Comparison of ENCODE assay signal across 22 cellular contexts in the genomic region with DNA sequence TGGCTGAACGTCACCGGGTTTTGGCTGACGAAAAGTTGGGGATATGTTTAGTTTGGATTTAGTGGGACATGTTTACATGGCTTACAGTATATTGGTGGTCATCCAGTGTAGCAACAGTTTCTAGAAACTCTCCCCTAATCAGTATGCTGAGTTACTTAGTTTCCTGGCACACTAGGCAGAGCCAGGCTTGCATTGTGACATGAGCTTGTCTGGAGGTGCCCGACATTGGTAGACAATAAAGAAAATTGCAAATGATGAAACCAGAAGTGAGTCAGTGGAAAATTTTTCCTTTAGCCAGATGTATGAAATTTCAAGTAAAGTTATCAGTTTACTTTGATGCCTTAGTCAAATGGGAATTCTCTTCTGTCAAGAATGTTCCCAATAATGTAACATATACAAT.
A peak's percentile ranks its signal among the peaks of the same experiment; 100 is the strongest.
DNase-seq lines count a peak whose midpoint lies in the region; ATAC-seq and TF ChIP-seq lines count a peak whose summit lies in the region.
"Had no signal": no experiment of that assay in that cellular context is flagged by ENCODE, and none has a peak within 500 bp of the region (broad histone marks: within the 10 kb centered on the region; RNA-seq: fewer than 3 reads in every experiment).

No MANE protein-coding gene starts in this region.

- H3K4me2 ChIP-seq in GM23248 (ENCODE audit: unreplicated experiment): no peak overlapping the region
- H3K4me2 ChIP-seq: BLaER1 treated with 17β-estradiol and CSF1 and Interleukin-3, amounts not matched to agents 10 nM and 100 nM; KMS-11 had no signal

- TF ChIP-seq CTCF in epithelial cell of esophagus (IDR thresholded peaks at IDR 0.05; ENCODE audit: insufficient read depth, low read depth, low read length, missing control alignments) (no peak), foreskin fibroblast (IDR thresholded peaks at IDR 0.05; ENCODE audit: low read depth, low read length) (no peak), adrenal gland (IDR thresholded peaks at IDR 0.05) (no peak)

- no peak overlapping the region for H3K9ac ChIP-seq in GM23248
- H3K9ac ChIP-seq: BLaER1 treated with 17β-estradiol and CSF1 and Interleukin-3, amounts not matched to agents 10 nM and 100 nM; KMS-11 had no signal

- in situ Hi-C loops in GM23248 (cut with MboI): no loop called here

- no peak overlapping the region for H2AFZ ChIP-seq in GM23248

- WGBS in GM23248 (ENCODE audit: low coverage in 1 of 2, low lambda C conversion rate in 2 of 2, missing lambda C conversion rate in 2 of 2), 2 experiments: 67 to 71% methylated on average over 4 of the region's 4 CpGs
- 91 to 92% (median 92%) methylated on average over 4 of the region's 4 CpGs for WGBS in adrenal gland, 4 donors

- no peak overlapping the region for H3K27ac ChIP-seq in GM23248
- H3K27ac ChIP-seq in adrenal gland: no peak overlapping the region
- H3K27ac ChIP-seq: BLaER1 treated with 17β-estradiol and CSF1 and Interleukin-3, amounts not matched to agents 10 nM and 100 nM; HL-60; KMS-11 had no signal

- no peaks in the 10 kb centered on the region for H3K27me3 ChIP-seq in GM23248 (replicated peaks; ENCODE audit: insufficient read depth)
- H3K27me3 ChIP-seq in adrenal gland: no peaks in the 10 kb centered on the region
- H3K27me3 ChIP-seq: BLaER1 treated with 17β-estradiol and CSF1 and Interleukin-3, amounts not matched to agents 10 nM and 100 nM had no signal

- DNase-seq in GM23248 (peak; percentile 47), amniotic epithelial cell (ENCODE audit: low read depth) (peak; percentile 44), epithelial cell of esophagus (ENCODE audit: low read depth) (peak; percentile 93), foreskin fibroblast (peak; percentile 16 to 43), adrenal gland (no peak), Kasumi-1 (lab: John Stamatoyannopoulos, UW) (no peak)
- DNase-seq: 8988T; Caco-2; CD4-positive, alpha-beta memory T cell; DMS 273 treated with DMSO at 0.1 percent for 48 hours; DMS79 treated with DMSO at 0.1 percent for 48 hours; MV-4-11; NCI-H1417; NCI-H1694 treated with DMSO at 0.1 percent for 48 hours; NCI-H446; NCI-H526; SHP77 had no signal

- H4K20me1 ChIP-seq in GM23248 (ENCODE audit: insufficient read depth): no peaks in the 10 kb centered on the region
- H4K20me1 ChIP-seq: BLaER1 treated with 17β-estradiol and CSF1 and Interleukin-3, amounts not matched to agents 10 nM and 100 nM had no signal

- no peak overlapping the region for H3K4me3 ChIP-seq in GM23248
- H3K4me3 ChIP-seq in epithelial cell of esophagus (ENCODE audit: low read length): no peak overlapping the region
- no peak overlapping the region for H3K4me3 ChIP-seq in foreskin fibroblast (ENCODE audit: low read depth in 1 of 2, low read length in 2 of 2)
- H3K4me3 ChIP-seq in adrenal gland: no peak overlapping the region
- H3K4me3 ChIP-seq: BLaER1 treated with 17β-estradiol and CSF1 and Interleukin-3, amounts not matched to agents 10 nM and 100 nM; HAP-1 had no signal

- no peaks in the 10 kb centered on the region for H3K79me2 ChIP-seq in GM23248 (ENCODE audit: insufficient read depth)

- H3K4me1 ChIP-seq in GM23248 (ENCODE audit: insufficient read depth) (no peaks in the 10 kb centered on the region), adrenal gland (replicated peaks in 1 of 2) (no peaks in the 10 kb centered on the region)
- H3K4me1 ChIP-seq: BLaER1 treated with 17β-estradiol and CSF1 and Interleukin-3, amounts not matched to agents 10 nM and 100 nM; HAP-1 had no signal

- H3K9me2 ChIP-seq in GM23248 (ENCODE audit: insufficient read depth): no peaks in the 10 kb centered on the region

- H3K36me3 ChIP-seq in GM23248 (ENCODE audit: low read depth): no peaks in the 10 kb centered on the region
- H3K36me3 ChIP-seq in adrenal gland (replicated peaks in 1 of 2): no peaks in the 10 kb centered on the region
- H3K36me3 ChIP-seq: BLaER1 treated with 17β-estradiol and CSF1 and Interleukin-3, amounts not matched to agents 10 nM and 100 nM; HAP-1 had no signal

- no peak for ATAC-seq in GM21528 (IDR thresholded peaks at IDR 0.05; ENCODE audit: low FRiP score, unreplicated experiment)

- H3K9me3 ChIP-seq in GM23248 (ENCODE audit: low read depth) (no peaks in the 10 kb centered on the region), adrenal gland (replicated peaks in 1 of 3) (no peaks in the 10 kb centered on the region)
- H3K9me3 ChIP-seq: Caco-2, HAP-1 had no signal

- intact Hi-C loops in adrenal gland (cut with DNase I): no loop called here

- H3F3A ChIP-seq in GM23248 (ENCODE audit: insufficient read depth): no peaks in the 10 kb centered on the region

- TF ChIP-seq POLR2A in adrenal gland (IDR thresholded peaks at IDR 0.05): no peak

Comparison
In these comparisons a context has a peak if more than half of its experiments do, and no peak if none do; other contexts are left out.
1. DNase-seq: peak in GM23248 (single experiment), amniotic epithelial cell (single experiment), epithelial cell of esophagus (single experiment) and foreskin fibroblast (2 of 2); none in adrenal gland (0 of 7) and Kasumi-1 (0 of 2).